Comparison of ENCODE assay signal across 8 cellular contexts in genomic region chr4:80138556-80139538, GRCh38. TPM values are rescaled to one million over a fixed set of nuclear protein-coding genes. Genes with fewer than 3 reads are reported as not detected.
A peak's percentile ranks its signal among the peaks of the same experiment; 100 is the strongest.
DNase-seq lines count a peak whose midpoint lies in the region; ATAC-seq and TF ChIP-seq lines count a peak whose summit lies in the region.

No MANE protein-coding gene starts in this region.

- H3K4me1 Mint-ChIP-seq in activated CD4-positive, alpha-beta memory T cell treated with anti-CD3 and anti-CD28 coated beads, Interleukin-2, amount 10 ng/mL, durations not matched to agents 7 days and 5 days, result peaks cover 63% of the 10 kb centered on the region

- DNase-seq in AG04450 (ENCODE audit: low read depth, low spot score) (no peak), kidney tubule cell (ENCODE audit: low spot score) (peak; percentile 49), NCI-H446 (lab: John Stamatoyannopoulos, UW) (no peak), HuH-7 (ENCODE audit: low spot score) (no peak), right atrium auricular region (ENCODE audit: low spot score) (no peak)
- DNase-seq in activated CD4-positive, alpha-beta memory T cell treated with anti-CD3 and anti-CD28 coated beads, Interleukin-2, amount 10 ng/mL, durations not matched to agents 7 days and 5 days, result peak; percentile 79

- POLR2A ChIA-PET in AG04450 (lab: Yijun Ruan, JAX), result no interaction called here
- POLR2A ChIA-PET in activated CD4-positive, alpha-beta memory T cell treated with anti-CD3 and anti-CD28 coated beads, Interleukin-2, amount 10 ng/mL, durations not matched to agents 7 days and 5 days (lab: Charles Lee), result interaction anchor here (0.9 to 7.7 kb wide), 9 partner anchors 12 to 131 kb away, joined by 3 to 110 read pairs (median 8); partner anchors contain the start of gene ANTXR2

- no peaks in the 10 kb centered on the region for H3K27me3 Mint-ChIP-seq in activated CD4-positive, alpha-beta memory T cell treated with anti-CD3 and anti-CD28 coated beads, Interleukin-2, amount 10 ng/mL, durations not matched to agents 7 days and 5 days

- peak overlapping the region; percentile 18 for H3K4me3 Mint-ChIP-seq in activated CD4-positive, alpha-beta memory T cell treated with anti-CD3 and anti-CD28 coated beads, Interleukin-2, amount 10 ng/mL, durations not matched to agents 7 days and 5 days

- no peak for TF ChIP-seq CTCF in AG04450 (IDR thresholded peaks at IDR 0.05; ENCODE audit: low read depth, low read length)
- no peak for TF ChIP-seq CTCF in right atrium auricular region (IDR thresholded peaks at IDR 0.05)

- H3K27me3 ChIP-seq in AG04450 (ENCODE audit: control insufficient read depth, insufficient read depth, low read length), result no peaks in the 10 kb centered on the region
- H3K27me3 ChIP-seq in right atrium auricular region, result no peaks in the 10 kb centered on the region

- H3K27ac Mint-ChIP-seq in activated CD4-positive, alpha-beta memory T cell treated with anti-CD3 and anti-CD28 coated beads, Interleukin-2, amount 10 ng/mL, durations not matched to agents 7 days and 5 days, result peak overlapping the region; percentile 88

- H3K9me3 ChIP-seq in AG04450 (ENCODE audit: control insufficient read depth, insufficient read depth, low read length) (no peaks in the 10 kb centered on the region), right atrium auricular region (no peaks in the 10 kb centered on the region)

- peaks cover 20% of the 10 kb centered on the region for H3K36me3 Mint-ChIP-seq in activated CD4-positive, alpha-beta memory T cell treated with anti-CD3 and anti-CD28 coated beads, Interleukin-2, amount 10 ng/mL, durations not matched to agents 7 days and 5 days (ENCODE audit: low read depth)

- peak overlapping the region; percentile 33 for H3K27ac ChIP-seq in AG04450 (ENCODE audit: low read depth, low read length)
- H3K27ac ChIP-seq in right atrium auricular region, result no peak overlapping the region

- H3K36me3 ChIP-seq in right atrium auricular region, result no peaks in the 10 kb centered on the region

- peaks cover 0 to 9% of the 10 kb centered on the region in 2 donors for H3K4me1 ChIP-seq in right atrium auricular region

- peaks cover 5% of the 10 kb centered on the region for H3K9me3 Mint-ChIP-seq in activated CD4-positive, alpha-beta memory T cell treated with anti-CD3 and anti-CD28 coated beads, Interleukin-2, amount 10 ng/mL, durations not matched to agents 7 days and 5 days

- CTCF ChIA-PET in AG04450 (lab: Charles Lee), result interaction anchor here (3.7 kb wide), 1 partner anchor 13 kb away, joined by 19 read pairs; no protein-coding TSS in a partner anchor
- CTCF ChIA-PET in activated CD4-positive, alpha-beta memory T cell treated with anti-CD3 and anti-CD28 coated beads, Interleukin-2, amount 10 ng/mL, durations not matched to agents 7 days and 5 days (lab: Charles Lee), result interaction anchor here (1.0 to 6.4 kb wide), 8 partner anchors 13 to 107 kb away, joined by 3 to 45 read pairs (median 19); no protein-coding TSS in a partner anchor

- peak; percentile 98 for ATAC-seq in GM19452 (IDR thresholded peaks at IDR 0.05; ENCODE audit: unreplicated experiment)
- peak; percentile 91 for ATAC-seq in HG03469 (IDR thresholded peaks at IDR 0.05; ENCODE audit: unreplicated experiment)

- H3K4me3 ChIP-seq in AG04450 (ENCODE audit: low read depth, low read length) (no peak overlapping the region), right atrium auricular region (no peak overlapping the region)

RNA-seq across cellular contexts. Expression of gene PRDM8, which starts 58.5 kb away (rescaled TPM):
- polyA plus RNA-seq in AG04450 (2011; rRNA removed), result 12.8 and 14.3 TPM in 2 replicates
- polyA minus RNA-seq in AG04450 (2011; rRNA and poly(A)+ RNA removed), result 9.4 and 10.9 TPM in 2 replicates
- 10 to 100 TPM; 18.9 to 21.9 TPM for total RNA-seq in activated CD4-positive, alpha-beta memory T cell treated with anti-CD3 and anti-CD28 coated beads, Interleukin-2, amount 10 ng/mL, durations not matched to agents 7 days and 5 days
- 1 to 10 TPM; 1.4 to 2.2 TPM for total RNA-seq in right atrium auricular region

Comparison
In these comparisons a context has a peak if more than half of its experiments do, and no peak if none do; other contexts are left out.
1. DNase-seq: peak in activated CD4-positive, alpha-beta memory T cell treated with anti-CD3 and anti-CD28 coated beads, Interleukin-2, amount 10 ng/mL, durations not matched to agents 7 days and 5 days (single experiment) and kidney tubule cell (single experiment); none in AG04450 (single experiment), NCI-H446 (0 of 2), HuH-7 (single experiment) and right atrium auricular region (single experiment).
2. RNA of gene PRDM8, which starts 58.5 kb away (total RNA-seq): 18.9 to 21.9 TPM in activated CD4-positive, alpha-beta memory T cell treated with anti-CD3 and anti-CD28 coated beads, Interleukin-2, amount 10 ng/mL, durations not matched to agents 7 days and 5 days; 1.4 to 2.2 TPM in right atrium auricular region; every median in the first group is over 4 times any median in the second.